Comparison of ENCODE assay signal across 20 cellular contexts in genomic region chr6:12351672-12352071, GRCh38.
DNase-seq lines count a peak whose midpoint lies in the region; ATAC-seq, FAIRE-seq and TF ChIP-seq lines count a peak whose summit lies in the region.
"Had no signal": no experiment of that assay in that cellular context is flagged by ENCODE, and none has a peak within 500 bp of the region (broad histone marks: within the 10 kb centered on the region; RNA-seq: fewer than 3 reads in every experiment).

No MANE protein-coding gene starts in this region.

- H3K9me3 ChIP-seq in HUES6 (ENCODE audit: control insufficient read depth, insufficient read depth, low read depth, low read length) (peaks cover 34% of the 10 kb centered on the region), GM12878 (replicated peaks; ENCODE audit: control insufficient read depth, insufficient read depth, low read length) (peaks cover 27% of the 10 kb centered on the region)

- H3K4me3 ChIP-seq in HUES6 (ENCODE audit: low read depth, low read length) (no peak overlapping the region), GM12878 (no peak overlapping the region)
- H3K4me3 ChIP-seq: PC-9 had no signal

- no peak overlapping the region for H2AFZ ChIP-seq in GM12878 (ENCODE audit: control insufficient read depth, low read depth, low read length)
- H2AFZ ChIP-seq: PC-9 had no signal

- intact Hi-C loops in GM12878 (cut with micrococcal nuclease; ENCODE audit: unreplicated experiment), result loop anchor here (10.0 kb wide), 1 partner anchor 237 kb away; no protein-coding TSS in a partner anchor

- FAIRE-seq in GM12878 (lab: Jason Lieb, UNC), result no peak
- FAIRE-seq: A204.1, GM12891 had no signal

- no peak for TF ChIP-seq RAD21 in GM12878 (IDR thresholded peaks at IDR 0.05; ENCODE audit: insufficient read depth, low read depth, low read length)

- H3K27me3 ChIP-seq in HUES6 (ENCODE audit: control insufficient read depth, insufficient read depth, low read length) (no peaks in the 10 kb centered on the region), GM12878 (replicated peaks in 1 of 2; ENCODE audit: control insufficient read depth in 2 of 2, insufficient read depth in 2 of 2, low read length in 1 of 2) (no peaks in the 10 kb centered on the region)

- RAD21 ChIA-PET in GM12878 (lab: Charles Lee; ENCODE audit: unreplicated experiment), result interaction anchor here (10.1 kb wide), 1 partner anchor 18 kb away, joined by 152 read pairs; no protein-coding TSS in a partner anchor

- H3K9ac ChIP-seq in HUES6 (ENCODE audit: low read length) (peak overlapping the region; percentile 20), GM12878 (ENCODE audit: control insufficient read depth, insufficient read depth, low read length) (no peak overlapping the region)

- no peak for TF ChIP-seq EP300 in GM12878 (IDR thresholded peaks at IDR 0.05; ENCODE audit: borderline replicate concordance in 1 of 2, control insufficient read depth in 1 of 2, low read depth in 2 of 2, low read length in 2 of 2)

- BruUV-seq in GM12878 (replicated peaks; lab: Mats Ljungman, UMichigan), result no TSS peak

- H3K79me2 ChIP-seq in GM12878 (ENCODE audit: control insufficient read depth, insufficient read depth, low read length), result no peaks in the 10 kb centered on the region

- peak; percentile 77 for DNase-seq in ELF-1 (ENCODE audit: low read depth, low spot score)
- DNase-seq in GM12878 (ENCODE audit: low read depth, low spot score), result no peak
- peak; percentile 35 for DNase-seq in iPS-NIHi11 (ENCODE audit: low spot score)
- no peak for DNase-seq in activated CD4-positive, CD25-positive, alpha-beta regulatory T cell (lab: John Stamatoyannopoulos, UW)
- no peak for DNase-seq in activated CD4-positive, alpha-beta T cell treated with anti-CD3 and anti-CD28 coated beads for 48 hours
- DNase-seq: Caco-2; CD4-positive, alpha-beta T cell; HFFc6; KG1; NCI-H1436; NCI-H1930; NCI-H345; NCI-H524 treated with DMSO at 0.1 percent for 48 hours; PC-9; SW 1271 had no signal

- H3K36me3 ChIP-seq in HUES6 (ENCODE audit: control insufficient read depth, insufficient read depth, low read length), result 0 out of 2 replicates have a peak, but pooled peaks cover 3% of the 10 kb centered on the region
- H3K36me3 ChIP-seq in GM12878 (ENCODE audit: control insufficient read depth in 2 of 2, insufficient read depth in 2 of 2, low read length in 1 of 2), result no peaks in the 10 kb centered on the region

- H3K27ac ChIP-seq in HUES6 (ENCODE audit: low read depth, low read length), result peak overlapping the region; percentile 80
- no peak overlapping the region for H3K27ac ChIP-seq in GM12878 (ENCODE audit: control insufficient read depth, insufficient read depth)
- H3K27ac ChIP-seq: PC-9 had no signal

- no peak for ATAC-seq in GM12878
- no peak for ATAC-seq in HG02973 (IDR thresholded peaks at IDR 0.05; ENCODE audit: unreplicated experiment)
- ATAC-seq: Right ventricle myocardium inferior had no signal

- H3K4me1 ChIP-seq in HUES6 (ENCODE audit: control insufficient read depth, insufficient read depth, low read length) (peaks cover 24% of the 10 kb centered on the region; the same call in 1 of the 2 replicates), GM12878 (ENCODE audit: control insufficient read depth, insufficient read depth, low read length) (peaks cover 23% of the 10 kb centered on the region)

- CTCF ChIA-PET in GM12878 (lab: Yijun Ruan, JAX), result no interaction called here

- no peak for TF ChIP-seq CTCF in GM12878 (IDR thresholded peaks at IDR 0.05 in 2 of 3, conservative IDR thresholded peaks at IDR 0.05 in 1 of 3; ENCODE audit: control insufficient read depth in 2 of 3, extremely low read depth in 1 of 3, insufficient read depth in 1 of 3, low read depth in 3 of 3, low read length in 3 of 3)

- H3K4me2 ChIP-seq in GM12878 (ENCODE audit: control insufficient read depth, insufficient read depth), result no peak overlapping the region
- H3K4me2 ChIP-seq: PC-9 had no signal

- in situ Hi-C loops in GM12878 (cut with MboI), result loop anchor here (25.0 kb wide), 1 partner anchor 1761 kb away; the partner anchor contains the start of gene CD83

- no peak for TF ChIP-seq POLR2A in GM12878 (IDR thresholded peaks at IDR 0.05; ENCODE audit: low read depth, low read length)

- POLR2A ChIA-PET in GM12878 (lab: Charles Lee), result interaction anchor here (1.1 kb wide), 2 partner anchors 15 to 18 kb away, joined by 3 read pairs; no protein-coding TSS in a partner anchor

- H4K20me1 ChIP-seq in GM12878 (ENCODE audit: control insufficient read depth, insufficient read depth), result no peaks in the 10 kb centered on the region

- SMC1A ChIA-PET in GM12878 (lab: Charles Lee; ENCODE audit: uncharacterized antibody, unreplicated experiment), result interaction anchor here (1.1 to 13.5 kb wide), 2 partner anchors 10 to 19 kb away, joined by 4 to 270 read pairs; no protein-coding TSS in a partner anchor

TF ChIP-seq in GM12878, 131 proteins besides CTCF, POLR2A, EP300 and RAD21:
- TF ChIP-seq IKZF2 (IDR thresholded peaks at IDR 0.05), result 0 out of 4 replicates have a peak, but pooled peaks of 1 of the 2 experiments have one; percentile 9
- TF ChIP-seq ZBTB40 (IDR thresholded peaks at IDR 0.05; ENCODE audit: borderline replicate concordance), result no peak
- no peak for TF ChIP-seq ZNF274 (IDR thresholded peaks at IDR 0.05; ENCODE audit: insufficient read depth, insufficient read length)
- 0 out of 2 replicates have a peak, but pooled peaks have one; percentile 54 for TF ChIP-seq ZNF217 (IDR thresholded peaks at IDR 0.05)

Comparison
In these comparisons a context has a peak if more than half of its experiments do, and no peak if none do; other contexts are left out.
1. DNase-seq: peak in ELF-1 (single experiment) and iPS-NIHi11 (single experiment); none in GM12878 (single experiment), activated CD4-positive, CD25-positive, alpha-beta regulatory T cell (0 of 4) and activated CD4-positive, alpha-beta T cell treated with anti-CD3 and anti-CD28 coated beads for 48 hours (single experiment).